ENCODE assay signal across 13 cellular contexts in the genomic region with DNA sequence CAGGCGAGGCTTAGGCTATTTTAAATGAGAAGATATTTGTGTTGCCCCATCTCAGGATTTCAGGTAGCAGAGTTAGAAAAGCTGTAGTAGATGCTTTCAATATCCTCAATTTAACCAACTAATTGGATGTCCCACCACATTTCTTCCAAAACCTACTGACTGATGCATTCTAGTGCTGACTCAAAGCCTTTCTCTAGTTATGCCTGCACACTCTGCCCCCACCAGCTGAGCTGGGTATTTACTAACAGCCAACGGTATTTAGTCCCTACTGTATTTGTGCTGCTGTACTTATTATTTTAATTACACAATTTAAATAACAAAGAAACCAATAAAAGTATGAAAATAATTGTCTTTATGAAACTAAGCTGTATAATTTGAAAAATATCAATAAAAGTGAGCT.
DNase-seq lines count a peak whose midpoint lies in the region; ATAC-seq and TF ChIP-seq lines count a peak whose summit lies in the region.
"Had no signal": no experiment of that assay in that cellular context is flagged by ENCODE, and none has a peak within 500 bp of the region (broad histone marks: within the 10 kb centered on the region; RNA-seq: fewer than 3 reads in every experiment).

No MANE protein-coding gene starts in this region.

- peak overlapping the region; percentile 12; the same call in 1 of the 2 replicates for H2AFZ ChIP-seq in Loucy (ENCODE audit: low read length)

- H3K27ac Mint-ChIP-seq in nephron progenitor cell: peak overlapping the region; percentile 64
- H3K27ac Mint-ChIP-seq in stimulated activated memory B cell treated with anti-CD40 and anti-IgM and Interleukin-4, amounts not matched to agents 10 μg/mL and 1 μg/mL and 100 μg/mL, for 72 hours: peak overlapping the region; percentile 33
- H3K27ac Mint-ChIP-seq: CD8-positive, alpha-beta memory T cell had no signal

- H3K4me1 Mint-ChIP-seq in nephron progenitor cell: peaks cover 6% of the 10 kb centered on the region
- H3K4me1 Mint-ChIP-seq in stimulated activated memory B cell treated with anti-CD40 and anti-IgM and Interleukin-4, amounts not matched to agents 10 μg/mL and 1 μg/mL and 100 μg/mL, for 72 hours: peaks cover 60% of the 10 kb centered on the region
- H3K4me1 Mint-ChIP-seq: CD8-positive, alpha-beta memory T cell had no signal

- no peak overlapping the region for H3K4me2 ChIP-seq in Loucy (ENCODE audit: low read depth, low read length, poor library complexity, severe bottlenecking)
- H3K4me2 ChIP-seq: A549, BLaER1 had no signal

- no peaks in the 10 kb centered on the region for H3K79me2 ChIP-seq in Loucy (ENCODE audit: insufficient read depth, low read length)

- DNase-seq in astrocyte of the hippocampus (ENCODE audit: low read depth, low spot score): peak; percentile 24
- no peak for DNase-seq in nephron progenitor cell
- DNase-seq in central memory CD4-positive, alpha-beta T cell: no peak
- DNase-seq in hypothalamus (lab: John Stamatoyannopoulos, UW): no peak
- DNase-seq: CD8-positive, alpha-beta memory T cell; DMS 273 treated with DMSO at 0.1 percent for 48 hours; H7 had no signal

- no peaks in the 10 kb centered on the region for H4K20me1 ChIP-seq in Loucy (ENCODE audit: insufficient read depth, low read length, poor library complexity, severe bottlenecking)
- H4K20me1 ChIP-seq: BLaER1 had no signal

- peaks cover 4% of the 10 kb centered on the region for H3K9me3 Mint-ChIP-seq in nephron progenitor cell
- no peaks in the 10 kb centered on the region for H3K9me3 Mint-ChIP-seq in stimulated activated memory B cell treated with anti-CD40 and anti-IgM and Interleukin-4, amounts not matched to agents 10 μg/mL and 1 μg/mL and 100 μg/mL, for 72 hours
- H3K9me3 Mint-ChIP-seq: IgD-negative memory B cell had no signal

- no peak for TF ChIP-seq POLR2A in gastroesophageal sphincter (IDR thresholded peaks at IDR 0.05)

- no peak overlapping the region for H3K27ac ChIP-seq in gastroesophageal sphincter
- H3K27ac ChIP-seq: A549, BLaER1 had no signal

- TF ChIP-seq CTCF in Loucy (conservative IDR thresholded peaks at IDR 0.05; ENCODE audit: low read length) (no peak), nephron progenitor cell (IDR thresholded peaks at IDR 0.05) (no peak), gastroesophageal sphincter (IDR thresholded peaks at IDR 0.05) (no peak)

- no peaks in the 10 kb centered on the region for H3K9me2 ChIP-seq in Loucy (replicated peaks; ENCODE audit: low read depth, low read length)

- H3K4me1 ChIP-seq in Loucy (ENCODE audit: insufficient read depth, low read length, poor library complexity, severe bottlenecking) (no peaks in the 10 kb centered on the region), gastroesophageal sphincter (no peaks in the 10 kb centered on the region)
- H3K4me1 ChIP-seq: BLaER1 had no signal

- H3K27me3 ChIP-seq in Loucy (ENCODE audit: insufficient read depth, low read length, poor library complexity, severe bottlenecking) (no peaks in the 10 kb centered on the region), gastroesophageal sphincter (no peaks in the 10 kb centered on the region)
- H3K27me3 ChIP-seq: BLaER1 had no signal

- no peak overlapping the region for H3K4me3 Mint-ChIP-seq in nephron progenitor cell
- no peak overlapping the region for H3K4me3 Mint-ChIP-seq in stimulated activated memory B cell treated with anti-CD40 and anti-IgM and Interleukin-4, amounts not matched to agents 10 μg/mL and 1 μg/mL and 100 μg/mL, for 72 hours
- H3K4me3 Mint-ChIP-seq: CD8-positive, alpha-beta memory T cell; IgD-negative memory B cell had no signal

- WGBS in gastroesophageal sphincter (ENCODE audit: low coverage in 1 of 2), 2 donors: 83 to 86% methylated on average over 2 of the region's 2 CpGs

- no peak for TF ChIP-seq EP300 in gastroesophageal sphincter (IDR thresholded peaks at IDR 0.05)

- H3K36me3 Mint-ChIP-seq in nephron progenitor cell (ENCODE audit: low read depth): peaks cover 5% of the 10 kb centered on the region
- peaks cover 66% of the 10 kb centered on the region for H3K36me3 Mint-ChIP-seq in stimulated activated memory B cell treated with anti-CD40 and anti-IgM and Interleukin-4, amounts not matched to agents 10 μg/mL and 1 μg/mL and 100 μg/mL, for 72 hours
- H3K36me3 Mint-ChIP-seq: CD8-positive, alpha-beta memory T cell had no signal

- H3K36me3 ChIP-seq in Loucy (ENCODE audit: insufficient read depth, low read length): no peaks in the 10 kb centered on the region
- no peaks in the 10 kb centered on the region for H3K36me3 ChIP-seq in gastroesophageal sphincter
- H3K36me3 ChIP-seq: BLaER1 had no signal

- ATAC-seq in stimulated activated memory B cell treated with anti-CD40 and anti-IgM and Interleukin-4, amounts not matched to agents 10 μg/mL and 1 μg/mL and 100 μg/mL, for 72 hours: no peak
- no peak for ATAC-seq in gastroesophageal sphincter
- ATAC-seq: A549 had no signal

- no peak overlapping the region for H3K9ac ChIP-seq in Loucy (ENCODE audit: low read depth, low read length, poor library complexity, severe bottlenecking)
- H3K9ac ChIP-seq: BLaER1 had no signal

- H3F3A ChIP-seq in Loucy (ENCODE audit: low read depth): no peaks in the 10 kb centered on the region

- H3K9me3 ChIP-seq in Loucy (ENCODE audit: insufficient read depth, low read depth, low read length) (no peaks in the 10 kb centered on the region), gastroesophageal sphincter (no peaks in the 10 kb centered on the region)
- H3K9me3 ChIP-seq: A549, BLaER1 had no signal

- H3K27me3 Mint-ChIP-seq in nephron progenitor cell (ENCODE audit: low read depth, poor library complexity): peaks cover 13% of the 10 kb centered on the region
- H3K27me3 Mint-ChIP-seq in stimulated activated memory B cell treated with anti-CD40 and anti-IgM and Interleukin-4, amounts not matched to agents 10 μg/mL and 1 μg/mL and 100 μg/mL, for 72 hours: no peaks in the 10 kb centered on the region
- H3K27me3 Mint-ChIP-seq: IgD-negative memory B cell had no signal

- H3K4me3 ChIP-seq in Loucy (ENCODE audit: low read length, poor library complexity, severe bottlenecking): no peak overlapping the region
- no peak overlapping the region for H3K4me3 ChIP-seq in gastroesophageal sphincter
- H3K4me3 ChIP-seq: A549, BLaER1 had no signal
